Comparison of ENCODE assay signal across 22 cellular contexts in the genomic region with DNA sequence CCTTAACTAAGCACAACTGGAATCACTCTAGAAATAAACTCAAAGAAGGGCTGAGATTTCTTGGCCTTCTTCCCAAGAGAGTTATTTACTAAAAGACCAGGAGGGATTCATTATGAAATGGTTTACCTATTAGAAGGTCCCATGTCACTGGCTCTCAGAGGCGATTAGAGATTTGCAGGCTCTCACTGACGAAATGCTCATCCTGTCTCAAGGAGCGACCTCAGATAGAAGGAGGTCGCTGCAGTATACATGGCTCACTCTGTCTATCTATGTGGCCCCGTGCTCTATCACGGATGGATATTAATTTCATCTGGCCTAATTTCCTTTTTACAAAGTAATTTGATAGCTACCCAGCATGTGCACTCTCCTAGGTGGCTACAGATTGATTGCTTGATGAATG. TPM values are rescaled to one million over a fixed set of nuclear protein-coding genes. Genes with fewer than 3 reads are reported as not detected.
"Had no signal": no experiment of that assay in that cellular context is flagged by ENCODE, and none has a peak within 500 bp of the region (broad histone marks: within the 10 kb centered on the region; RNA-seq: fewer than 3 reads in every experiment).

No MANE protein-coding gene starts in this region.

- H3K4me1 ChIP-seq: breast epithelium, gastrocnemius medialis, heart right ventricle, left lung, tibial nerve, uterus had no signal

- H3K9me3 Mint-ChIP-seq: natural killer cell; T-helper 2 cell treated with Interferon-gamma antibody and Interleukin-4, amounts not matched to agents 5 μg/mL and 100 μg/mL, for 36 hours had no signal

- DNase-seq: activated CD4-positive, alpha-beta T cell treated with anti-CD3 and anti-CD28 coated beads, Interleukin-2, amount 50 U/mL, for 1 hour; activated CD8-positive, alpha-beta memory T cell treated with anti-CD3 and anti-CD28 coated beads for 24 hours; activated naive CD4-positive, alpha-beta T cell treated with Interleukin-2 at 50 U/mL for 16 hours; aorta; dermis blood vessel endothelial cell; endodermal cell; erythroblast; gastrocnemius medialis; heart right ventricle; left lung; mammary epithelial cell; natural killer cell; stimulated activated CD4-positive, alpha-beta T cell treated with anti-CD3 and anti-CD28 coated beads, Interleukin-4, amount 100 ng/mL, for 1 hour; stimulated activated naive B cell treated with anti-CD40 and anti-IgM and Interleukin-4, amounts not matched to agents 10 μg/mL and 1 μg/mL and 100 μg/mL, for 72 hours; uterus had no signal

- H3K4me3 Mint-ChIP-seq: endodermal cell; natural killer cell; stimulated activated naive B cell treated with anti-CD40 and anti-IgM and Interleukin-4, amounts not matched to agents 10 μg/mL and 1 μg/mL and 100 μg/mL, for 72 hours; T-helper 2 cell treated with Interferon-gamma antibody and Interleukin-4, amounts not matched to agents 5 μg/mL and 100 μg/mL, for 36 hours had no signal

- H3K36me3 Mint-ChIP-seq: natural killer cell; stimulated activated naive B cell treated with anti-CD40 and anti-IgM and Interleukin-4, amounts not matched to agents 10 μg/mL and 1 μg/mL and 100 μg/mL, for 72 hours had no signal

- H3K4me1 Mint-ChIP-seq: endodermal cell; stimulated activated naive B cell treated with anti-CD40 and anti-IgM and Interleukin-4, amounts not matched to agents 10 μg/mL and 1 μg/mL and 100 μg/mL, for 72 hours had no signal

- H3K36me3 ChIP-seq: breast epithelium, gastrocnemius medialis, heart right ventricle, left lung, tibial nerve, uterus had no signal

- H3K4me3 ChIP-seq: breast epithelium, gastrocnemius medialis, heart right ventricle, left lung, tibial nerve, uterus had no signal

- H3K9me3 ChIP-seq: gastrocnemius medialis, uterus had no signal

- H3K27me3 ChIP-seq: breast epithelium, gastrocnemius medialis, left lung, tibial nerve, uterus had no signal

- H3K27ac Mint-ChIP-seq: endodermal cell; natural killer cell; stimulated activated naive B cell treated with anti-CD40 and anti-IgM and Interleukin-4, amounts not matched to agents 10 μg/mL and 1 μg/mL and 100 μg/mL, for 72 hours; T-helper 2 cell treated with Interferon-gamma antibody and Interleukin-4, amounts not matched to agents 5 μg/mL and 100 μg/mL, for 36 hours had no signal

- FAIRE-seq: islet of Langerhans had no signal

- H3K27ac ChIP-seq: breast epithelium, gastrocnemius medialis, heart right ventricle, left lung, tibial nerve, uterus had no signal

RNA-seq across cellular contexts. Expression of gene SMIM21, which starts 9.2 kb away (rescaled TPM):
- total RNA-seq: aorta, breast epithelium, cerebellum, dermis blood vessel endothelial cell, endodermal cell, gastrocnemius medialis, heart right ventricle, left lung, mammary epithelial cell, mucosa of gallbladder, natural killer cell, subcutaneous adipose tissue, tibial nerve, uterus had no signal
- polyA plus RNA-seq: aorta, heart right ventricle, mammary epithelial cell had no signal
